6 cellular contexts compared by ENCODE assay signal in the genomic region with DNA sequence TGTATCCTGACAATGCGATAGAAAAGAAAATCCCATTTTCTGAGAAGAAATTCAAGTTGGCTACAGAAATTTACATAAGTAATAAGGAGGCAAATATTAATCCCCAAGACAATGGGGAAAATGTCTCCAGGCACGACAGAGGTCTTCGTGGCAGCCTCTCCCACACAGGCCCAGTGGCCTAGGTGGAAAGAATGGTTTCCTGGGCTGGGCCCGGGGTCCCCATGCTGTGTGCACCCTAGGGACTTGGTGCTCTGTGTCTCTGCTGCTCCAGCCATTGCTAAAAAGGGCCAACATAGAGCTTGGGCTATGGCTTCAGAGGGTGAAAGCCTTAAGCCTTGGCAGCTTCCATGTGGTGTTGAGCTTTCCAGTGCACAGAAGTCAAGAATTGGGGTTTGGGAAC.
"Had no signal": no experiment of that assay in that cellular context is flagged by ENCODE, and none has a peak within 500 bp of the region (broad histone marks: within the 10 kb centered on the region; RNA-seq: fewer than 3 reads in every experiment).

No MANE protein-coding gene starts in this region.

- H3K27ac ChIP-seq: HL-60, KMS-11 had no signal

- DNase-seq: IMR-90, KBM-7, KG1 had no signal

- H3K4me3 ChIP-seq: K562 had no signal
